Comparison of ENCODE assay signal across 17 cellular contexts in the genomic region with DNA sequence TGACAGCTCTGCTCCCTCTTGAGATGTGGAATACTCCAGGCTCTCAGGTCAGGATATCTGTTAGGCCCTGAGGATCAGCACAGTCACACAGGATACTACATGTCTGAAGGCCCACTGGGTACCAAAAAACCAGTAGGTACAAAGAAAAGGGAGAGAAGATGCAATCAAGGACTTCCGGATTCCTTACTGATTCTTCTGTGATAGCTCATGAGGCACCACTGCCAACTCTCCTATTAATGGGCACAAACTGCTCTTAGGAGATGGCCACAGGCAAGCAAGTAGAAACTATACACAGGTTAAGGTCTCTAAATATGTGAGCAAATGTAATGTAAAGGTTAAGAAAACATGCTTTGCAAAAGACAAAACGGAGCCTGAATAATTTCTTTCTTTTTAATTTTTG. TPM values are rescaled to one million over a fixed set of nuclear protein-coding genes. Genes with fewer than 3 reads are reported as not detected.
DNase-seq lines count a peak whose midpoint lies in the region; ATAC-seq and TF ChIP-seq lines count a peak whose summit lies in the region.
"Had no signal": no experiment of that assay in that cellular context is flagged by ENCODE, and none has a peak within 500 bp of the region (broad histone marks: within the 10 kb centered on the region; RNA-seq: fewer than 3 reads in every experiment).

No MANE protein-coding gene starts in this region.

- in situ Hi-C loops in gastrocnemius medialis (cut with MboI; ENCODE audit: low sequenced_read_pairs in 4 of 4): loop anchor here in 2 of 4 donors (5.0 to 25.0 kb wide), 3 partner anchors 60 to 250 kb away; partner anchors contain the start of genes ASTL (in 1 of the 2) and DUSP2 (in 1 of the 2)

- intact Hi-C loops in Caco-2 (cut with micrococcal nuclease; ENCODE audit: unreplicated experiment) (loop anchor here (10.0 kb wide), 2 partner anchors 238 to 268 kb away; partner anchors contain the start of gene ANKRD36C), colonic mucosa (cut with DNase I) (loop anchor here (5.0 to 10.0 kb wide), 2 partner anchors 115 to 248 kb away; partner anchors contain the start of gene DUSP2), gastrocnemius medialis (cut with DNase I; ENCODE audit: low total_unique reads) (loop anchor here (10.0 kb wide), 2 partner anchors 72 to 238 kb away; partner anchors contain the start of gene NCAPH)

- DNase-seq in Caco-2 (no peak), colonic mucosa (no peak), gastrocnemius medialis (no peak), NCI-H2171 treated with DMSO at 0.1 percent for 48 hours (lab: John Stamatoyannopoulos, UW) (no peak), NCI-H146 (lab: John Stamatoyannopoulos, UW) (no peak), SHP77 treated with DMSO at 0.1 percent for 48 hours (lab: John Stamatoyannopoulos, UW) (no peak)
- DNase-seq: activated CD4-positive, alpha-beta T cell treated with anti-CD3 and anti-CD28 coated beads, Interleukin-2, amount 50 U/mL, for 48 hours; KG1; NCI-H1092; NCI-H2107; NCI-H69; PC-3; substantia nigra had no signal

- H3K36me3 Mint-ChIP-seq in Caco-2 (ENCODE audit: insufficient read depth, unreplicated experiment): peaks cover 22% of the 10 kb centered on the region

- no peak overlapping the region for H3K27ac Mint-ChIP-seq in Caco-2 (ENCODE audit: unreplicated experiment)
- H3K27ac Mint-ChIP-seq: memory B cell had no signal

- peaks cover 29 to 95% (median 63%) of the 10 kb centered on the region in 11 experiments; a peak in 21 of 22 replicates for H4K20me1 ChIP-seq in BLaER1 treated with 17β-estradiol and CSF1 and Interleukin-3, amounts not matched to agents 10 nM and 100 nM

- H3K36me3 ChIP-seq in BLaER1 treated with 17β-estradiol and CSF1 and Interleukin-3, amounts not matched to agents 10 nM and 100 nM: peaks cover 45 to 63% (median 58%) of the 10 kb centered on the region in 11 experiments
- H3K36me3 ChIP-seq in Caco-2 (ENCODE audit: control insufficient read depth, insufficient read depth, low read length) (peaks cover 1% of the 10 kb centered on the region; the same call in 1 of the 2 replicates), colonic mucosa (no peaks in the 10 kb centered on the region), gastrocnemius medialis (peaks cover 0 to 5% of the 10 kb centered on the region in 2 donors)

- H3K4me1 ChIP-seq in BLaER1 treated with 17β-estradiol and CSF1 and Interleukin-3, amounts not matched to agents 10 nM and 100 nM: peaks cover 65 to 79% (median 71%) of the 10 kb centered on the region in 10 experiments
- peaks cover 38% of the 10 kb centered on the region for H3K4me1 ChIP-seq in Caco-2
- H3K4me1 ChIP-seq in colonic mucosa: peaks cover 58% of the 10 kb centered on the region
- H3K4me1 ChIP-seq in gastrocnemius medialis: peaks cover 80 to 83% of the 10 kb centered on the region in 2 donors

- peak overlapping the region; percentile 45 for H3K4me3 Mint-ChIP-seq in Caco-2 (ENCODE audit: unreplicated experiment)
- H3K4me3 Mint-ChIP-seq: memory B cell, neural crest cell had no signal

- TF ChIP-seq POLR2A in gastrocnemius medialis (IDR thresholded peaks at IDR 0.05): no peak

- peak overlapping the region in 4 of 11 experiments; percentile 88 to 95 (median 92); a peak in 6 of 22 replicates for H3K4me2 ChIP-seq in BLaER1 treated with 17β-estradiol and CSF1 and Interleukin-3, amounts not matched to agents 10 nM and 100 nM

- H3K27ac ChIP-seq in BLaER1 treated with 17β-estradiol and CSF1 and Interleukin-3, amounts not matched to agents 10 nM and 100 nM: peak overlapping the region in 1 of 11 experiments; percentile 90; a peak in 1 of 22 replicates
- H3K27ac ChIP-seq in colonic mucosa (peak overlapping the region; percentile 82), gastrocnemius medialis (peak overlapping the region; percentile 94 to 99 (median 96))

- CTCF ChIA-PET in Caco-2 (lab: Charles Lee): interaction anchor here (1.5 kb wide), 1 partner anchor 124 kb away, joined by 7 read pairs; the partner anchor contains the start of gene ASTL

- BruUV-seq in Caco-2 (replicated peaks; lab: Mats Ljungman, UMichigan): no TSS peak

- ATAC-seq in gastrocnemius medialis: no peak
- ATAC-seq: gastroesophageal sphincter, PC-3 had no signal

- H3K27me3 Mint-ChIP-seq in Caco-2 (ENCODE audit: insufficient read depth, unreplicated experiment): no peaks in the 10 kb centered on the region
- H3K27me3 Mint-ChIP-seq: memory B cell had no signal

- peaks cover 30% of the 10 kb centered on the region for H3K4me1 Mint-ChIP-seq in Caco-2 (ENCODE audit: low read depth, unreplicated experiment)

- peak overlapping the region in 6 of 11 experiments; percentile 14 to 75 (median 64); a peak in 4 of 22 replicates for H3K9ac ChIP-seq in BLaER1 treated with 17β-estradiol and CSF1 and Interleukin-3, amounts not matched to agents 10 nM and 100 nM
- no peak overlapping the region for H3K9ac ChIP-seq in colonic mucosa (ENCODE audit: low read depth in 2 of 2, low read length in 2 of 2)

- TF ChIP-seq CTCF in Caco-2 (IDR thresholded peaks at IDR 0.05; ENCODE audit: insufficient read depth in 1 of 2, low read depth in 1 of 2, low read length in 1 of 2, severe bottlenecking in 1 of 2, unreplicated experiment in 1 of 2): no peak
- TF ChIP-seq CTCF in colonic mucosa (IDR thresholded peaks at IDR 0.05): no peak
- TF ChIP-seq CTCF in gastrocnemius medialis (IDR thresholded peaks at IDR 0.05 in 4 of 5, conservative IDR thresholded peaks at IDR 0.05 in 1 of 5): no peak

- no peaks in the 10 kb centered on the region for H3K9me3 Mint-ChIP-seq in Caco-2 (ENCODE audit: unreplicated experiment)
- H3K9me3 Mint-ChIP-seq: memory B cell, neural crest cell had no signal

- POLR2A ChIA-PET in Caco-2 (lab: Charles Lee): interaction anchor here (1.8 kb wide), 1 partner anchor 54 kb away, joined by 12 read pairs; the partner anchor contains the start of gene STARD7

- H3K9me3 ChIP-seq in BLaER1 treated with 17β-estradiol and CSF1 and Interleukin-3, amounts not matched to agents 10 nM and 100 nM (replicated peaks in 1 of 11): no peaks in the 10 kb centered on the region
- H3K9me3 ChIP-seq in Caco-2: no peaks in the 10 kb centered on the region
- no peaks in the 10 kb centered on the region for H3K9me3 ChIP-seq in colonic mucosa
- H3K9me3 ChIP-seq in gastrocnemius medialis: no peaks in the 10 kb centered on the region
- H3K9me3 ChIP-seq: gastroesophageal sphincter had no signal

- H3K27me3 ChIP-seq in BLaER1 treated with 17β-estradiol and CSF1 and Interleukin-3, amounts not matched to agents 10 nM and 100 nM: no peaks in the 10 kb centered on the region
- no peaks in the 10 kb centered on the region for H3K27me3 ChIP-seq in Caco-2 (replicated peaks; ENCODE audit: control insufficient read depth, insufficient read depth, low read length)
- H3K27me3 ChIP-seq in colonic mucosa: no peaks in the 10 kb centered on the region
- no peaks in the 10 kb centered on the region for H3K27me3 ChIP-seq in gastrocnemius medialis
- H3K27me3 ChIP-seq: gastroesophageal sphincter had no signal

- no peak overlapping the region for H3K4me3 ChIP-seq in BLaER1 treated with 17β-estradiol and CSF1 and Interleukin-3, amounts not matched to agents 10 nM and 100 nM
- H3K4me3 ChIP-seq in Caco-2 (ENCODE audit: low read depth, low read length) (no peak overlapping the region), colonic mucosa (no peak overlapping the region), gastrocnemius medialis (no peak overlapping the region)
- H3K4me3 ChIP-seq: gastroesophageal sphincter had no signal

RNA-seq across cellular contexts. Expression of gene TMEM127, which starts 3.5 kb away (rescaled TPM):
- total RNA-seq in Caco-2 (2022) (43.3 and 49.1 TPM in 2 replicates), colonic mucosa (10 to 100 TPM; 61.9 to 81.1 TPM), gastrocnemius medialis (10 to 100 TPM; 27.1 to 38.8 (median 30.9) TPM)

RNA-seq across cellular contexts. Expression of gene CIAO1, which starts 3.7 kb away (rescaled TPM):
- total RNA-seq in Caco-2 (2022): 93.8 and 97.9 TPM in 2 replicates
- total RNA-seq in colonic mucosa: 10 to 100 TPM; 56.0 to 75.5 TPM
- 100 to 1,000 TPM in 1 of 4 donors, 10 to 100 TPM in 3; 73.5 to 102 (median 95.6) TPM for total RNA-seq in gastrocnemius medialis

RNA-seq across cellular contexts. Expression of gene SNRNP200, which starts 43.0 kb away (rescaled TPM):
- total RNA-seq in Caco-2 (2022) (240 and 259 TPM in 2 replicates), colonic mucosa (100 to 1,000 TPM in 1 of 2 donors, 10 to 100 TPM in 1; 90.4 to 127 TPM), gastrocnemius medialis (10 to 100 TPM; 51.1 to 89.8 (median 67.4) TPM)

RNA-seq across cellular contexts. Expression of gene STARD7, which starts 53.7 kb away (rescaled TPM):
- total RNA-seq in Caco-2 (2022): 214 and 224 TPM in 2 replicates
- 100 to 1,000 TPM; 102 to 179 TPM for total RNA-seq in colonic mucosa
- total RNA-seq in gastrocnemius medialis: 100 to 1,000 TPM; 237 to 512 (median 313) TPM

Comparison
In these comparisons a context has a peak if more than half of its experiments do, and no peak if none do; other contexts are left out.
1. H3K9ac ChIP-seq: peak in BLaER1 treated with 17β-estradiol and CSF1 and Interleukin-3, amounts not matched to agents 10 nM and 100 nM (6 of 11); none in colonic mucosa (0 of 2).